8 cellular contexts compared by ENCODE assay signal in genomic region chr7:2231992-2232765, GRCh38. TPM values are rescaled to one million over a fixed set of nuclear protein-coding genes. Genes with fewer than 3 reads are reported as not detected.
A peak's percentile ranks its signal among the peaks of the same experiment; 100 is the strongest.
DNase-seq lines count a peak whose midpoint lies in the region; ATAC-seq and TF ChIP-seq lines count a peak whose summit lies in the region.

No MANE protein-coding gene starts in this region.

- 2 to 5% methylated on average over 5 to 40 of the region's 46 CpGs for WGBS in testis, 2 donors

- H3K27ac ChIP-seq in Peyer's patch (peak overlapping the region; percentile 67 to 87 (median 74)), left lung (peak overlapping the region; percentile 5 to 72), testis (peak overlapping the region; percentile 57 to 72)

- no peaks in the 10 kb centered on the region for H3K9me3 ChIP-seq in Peyer's patch
- no peaks in the 10 kb centered on the region for H3K9me3 ChIP-seq in left lung
- H3K9me3 ChIP-seq in testis = no peaks in the 10 kb centered on the region

- peak; percentile 74 for DNase-seq in activated CD8-positive, alpha-beta memory T cell treated with anti-CD3 and anti-CD28 coated beads for 24 hours
- DNase-seq in activated CD8-positive, alpha-beta memory T cell treated with anti-CD3 and anti-CD28 coated beads, Interleukin-2, amount 50 U/mL, for 4 hours = no peak
- DNase-seq in Peyer's patch (peak in 1 of 3 donors; percentile 59), cardiac fibroblast (ENCODE audit: low read depth in 2 of 2) (no peak), left lung (peak in 1 of 2 donors; percentile 84), testis (no peak), NK-92 (lab: John Stamatoyannopoulos, UW; ENCODE audit: unreplicated experiment) (no peak)

- no peak for TF ChIP-seq CTCF in Peyer's patch (IDR thresholded peaks at IDR 0.05)
- TF ChIP-seq CTCF in cardiac fibroblast (IDR thresholded peaks at IDR 0.05; ENCODE audit: low read depth, low read length) = no peak
- no peak for TF ChIP-seq CTCF in left lung (IDR thresholded peaks at IDR 0.05)
- no peak for TF ChIP-seq CTCF in testis (IDR thresholded peaks at IDR 0.05)

- intact Hi-C loops in left lung (cut with DNase I) = no loop called here
- intact Hi-C loops in testis (cut with DNase I; ENCODE audit: low total_unique reads) = no loop called here

- TF ChIP-seq POLR2A in Peyer's patch (IDR thresholded peaks at IDR 0.05) (no peak), testis (IDR thresholded peaks at IDR 0.05) (no peak)

- H3K27me3 ChIP-seq in Peyer's patch = no peaks in the 10 kb centered on the region
- no peaks in the 10 kb centered on the region for H3K27me3 ChIP-seq in left lung
- H3K27me3 ChIP-seq in testis = no peaks in the 10 kb centered on the region

- peaks cover 4 to 25% (median 6%) of the 10 kb centered on the region in 4 donors for H3K4me1 ChIP-seq in Peyer's patch
- peaks cover 8 to 31% of the 10 kb centered on the region in 2 donors for H3K4me1 ChIP-seq in left lung
- H3K4me1 ChIP-seq in testis = peaks cover 11% of the 10 kb centered on the region

- H3K36me3 ChIP-seq in Peyer's patch = peaks cover 0 to 26% (median 0%) of the 10 kb centered on the region in 3 donors
- peaks cover 0 to 65% of the 10 kb centered on the region in 2 donors for H3K36me3 ChIP-seq in left lung
- no peaks in the 10 kb centered on the region for H3K36me3 ChIP-seq in testis (ENCODE audit: low read depth, missing control alignments)

- peak overlapping the region; percentile 89 to 99 (median 92) for H3K4me3 ChIP-seq in Peyer's patch
- H3K4me3 ChIP-seq in cardiac fibroblast (replicated peaks in 1 of 2; ENCODE audit: low read depth in 2 of 2, low read length in 2 of 2) = peak overlapping the region; percentile 82 to 85
- peak overlapping the region; percentile 66 to 100 for H3K4me3 ChIP-seq in left lung
- H3K4me3 ChIP-seq in testis = peak overlapping the region; percentile 79 to 96

- peak; percentile 33 for ATAC-seq in HG02885 (IDR thresholded peaks at IDR 0.05; ENCODE audit: poor library complexity, unreplicated experiment)
- ATAC-seq in left lung = peak; percentile 23

RNA-seq across cellular contexts. Expression of gene MAD1L1, which starts 0.6 kb away (rescaled TPM):
- total RNA-seq in Peyer's patch (100 to 1,000 TPM in 1 of 4 donors, 10 to 100 TPM in 3; 43.9 to 417 (median 59.1) TPM), left lung (10 to 100 TPM; 50.9 to 58.8 TPM), testis (100 to 1,000 TPM in 1 of 2 donors, 10 to 100 TPM in 1; 94.6 to 149 TPM)
- 63.1 TPM for polyA plus RNA-seq in testis (ENCODE audit: insufficient read depth, low read depth, low replicate concordance)

RNA-seq across cellular contexts. Expression of gene MRM2, which starts 9.8 kb away (rescaled TPM):
- 10 to 100 TPM in 3 of 4 donors, 1 to 10 TPM in 1; 8.1 to 19.0 (median 13.0) TPM for total RNA-seq in Peyer's patch
- 10 to 100 TPM; 23.0 to 25.7 TPM for total RNA-seq in left lung
- 10 to 100 TPM; 18.1 to 20.5 TPM for total RNA-seq in testis
- 31.2 TPM for polyA plus RNA-seq in testis (ENCODE audit: insufficient read depth, low read depth, low replicate concordance)

RNA-seq across cellular contexts. Expression of gene NUDT1, which starts 9.8 kb away (rescaled TPM):
- 10 to 100 TPM in 2 of 4 donors, 1 to 10 TPM in 2; 3.2 to 75.1 (median 11.6) TPM for total RNA-seq in Peyer's patch
- 10 to 100 TPM; 13.1 to 15.1 TPM for total RNA-seq in left lung
- 10 to 100 TPM; 27.5 to 39.4 TPM for total RNA-seq in testis
- 68.0 TPM for polyA plus RNA-seq in testis (ENCODE audit: insufficient read depth, low read depth, low replicate concordance)
